1 cellular context compared by ENCODE assay signal in the genomic region with DNA sequence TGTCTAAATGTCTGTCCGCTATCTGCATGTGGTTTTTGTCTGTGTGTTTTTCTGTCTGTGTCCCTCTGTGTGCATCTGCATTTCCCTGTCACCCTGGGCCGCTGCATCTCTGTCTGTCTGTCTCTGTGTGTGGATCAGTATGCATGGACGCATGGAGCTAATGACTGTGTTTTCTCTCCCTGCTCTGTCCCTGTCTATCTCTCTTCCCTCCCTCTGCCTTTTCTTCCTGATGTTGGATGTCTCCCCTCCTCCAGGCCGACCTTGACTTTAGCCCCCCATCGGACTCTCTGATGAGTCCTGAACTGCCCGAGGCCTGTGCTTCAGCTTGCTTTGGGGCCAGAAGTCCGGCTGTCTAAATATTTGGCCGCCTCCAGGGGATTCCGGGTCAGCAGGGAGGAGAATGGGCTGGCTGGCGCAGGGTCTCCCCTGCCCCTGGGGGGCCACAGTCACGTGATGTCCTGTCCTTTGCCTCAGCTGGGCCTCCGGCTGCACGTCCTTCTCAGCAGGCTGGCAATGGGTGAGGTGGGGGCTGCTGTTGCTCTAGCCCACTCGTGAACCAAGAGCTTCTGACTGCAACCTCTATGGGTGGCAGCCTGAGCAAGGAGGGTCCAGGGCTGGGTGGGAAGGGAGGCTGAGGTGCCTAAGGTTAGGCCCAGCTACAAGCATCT.
TF ChIP-seq lines count a peak whose summit lies in the region.

No MANE protein-coding gene starts in this region.

TF ChIP-seq in HepG2, 621 proteins besides CTCF, POLR2A, EP300 and RAD21 (continued from another document and continues in another):
- TF ChIP-seq, protein P1, sequence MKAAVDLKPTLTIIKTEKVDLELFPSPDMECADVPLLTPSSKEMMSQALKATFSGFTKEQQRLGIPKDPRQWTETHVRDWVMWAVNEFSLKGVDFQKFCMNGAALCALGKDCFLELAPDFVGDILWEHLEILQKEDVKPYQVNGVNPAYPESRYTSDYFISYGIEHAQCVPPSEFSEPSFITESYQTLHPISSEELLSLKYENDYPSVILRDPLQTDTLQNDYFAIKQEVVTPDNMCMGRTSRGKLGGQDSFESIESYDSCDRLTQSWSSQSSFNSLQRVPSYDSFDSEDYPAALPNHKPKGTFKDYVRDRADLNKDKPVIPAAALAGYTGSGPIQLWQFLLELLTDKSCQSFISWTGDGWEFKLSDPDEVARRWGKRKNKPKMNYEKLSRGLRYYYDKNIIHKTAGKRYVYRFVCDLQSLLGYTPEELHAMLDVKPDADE (CRISPR knock-in tag; IDR thresholded peaks at IDR 0.05): no peak
- no peak for TF ChIP-seq CREBL2 (CRISPR knock-in tag; IDR thresholded peaks at IDR 0.05; ENCODE audit: borderline replicate concordance)
- 0 out of 2 replicates have a peak, but pooled peaks have one; percentile 10 for TF ChIP-seq GATAD1 (CRISPR knock-in tag; IDR thresholded peaks at IDR 0.05)
- no peak for TF ChIP-seq NFRKB (IDR thresholded peaks at IDR 0.05)
- TF ChIP-seq NCOA5 (CRISPR knock-in tag; IDR thresholded peaks at IDR 0.05): no peak
- TF ChIP-seq FOXA3 (CRISPR knock-in tag; IDR thresholded peaks at IDR 0.05): peak; percentile 79
- TF ChIP-seq NBN (conservative IDR thresholded peaks at IDR 0.05): peak; percentile 49; the same call in 1 of the 2 replicates
- TF ChIP-seq ZNF367 (CRISPR knock-in tag; IDR thresholded peaks at IDR 0.05; ENCODE audit: borderline replicate concordance): 0 out of 2 replicates have a peak, but pooled peaks have one; percentile 58
- TF ChIP-seq, protein P2, sequence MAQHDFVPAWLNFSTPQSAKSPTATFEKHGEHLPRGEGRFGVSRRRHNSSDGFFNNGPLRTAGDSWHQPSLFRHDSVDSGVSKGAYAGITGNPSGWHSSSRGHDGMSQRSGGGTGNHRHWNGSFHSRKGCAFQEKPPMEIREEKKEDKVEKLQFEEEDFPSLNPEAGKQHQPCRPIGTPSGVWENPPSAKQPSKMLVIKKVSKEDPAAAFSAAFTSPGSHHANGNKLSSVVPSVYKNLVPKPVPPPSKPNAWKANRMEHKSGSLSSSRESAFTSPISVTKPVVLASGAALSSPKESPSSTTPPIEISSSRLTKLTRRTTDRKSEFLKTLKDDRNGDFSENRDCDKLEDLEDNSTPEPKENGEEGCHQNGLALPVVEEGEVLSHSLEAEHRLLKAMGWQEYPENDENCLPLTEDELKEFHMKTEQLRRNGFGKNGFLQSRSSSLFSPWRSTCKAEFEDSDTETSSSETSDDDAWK (CRISPR knock-in tag; IDR thresholded peaks at IDR 0.05): no peak
- TF ChIP-seq, protein P3, sequence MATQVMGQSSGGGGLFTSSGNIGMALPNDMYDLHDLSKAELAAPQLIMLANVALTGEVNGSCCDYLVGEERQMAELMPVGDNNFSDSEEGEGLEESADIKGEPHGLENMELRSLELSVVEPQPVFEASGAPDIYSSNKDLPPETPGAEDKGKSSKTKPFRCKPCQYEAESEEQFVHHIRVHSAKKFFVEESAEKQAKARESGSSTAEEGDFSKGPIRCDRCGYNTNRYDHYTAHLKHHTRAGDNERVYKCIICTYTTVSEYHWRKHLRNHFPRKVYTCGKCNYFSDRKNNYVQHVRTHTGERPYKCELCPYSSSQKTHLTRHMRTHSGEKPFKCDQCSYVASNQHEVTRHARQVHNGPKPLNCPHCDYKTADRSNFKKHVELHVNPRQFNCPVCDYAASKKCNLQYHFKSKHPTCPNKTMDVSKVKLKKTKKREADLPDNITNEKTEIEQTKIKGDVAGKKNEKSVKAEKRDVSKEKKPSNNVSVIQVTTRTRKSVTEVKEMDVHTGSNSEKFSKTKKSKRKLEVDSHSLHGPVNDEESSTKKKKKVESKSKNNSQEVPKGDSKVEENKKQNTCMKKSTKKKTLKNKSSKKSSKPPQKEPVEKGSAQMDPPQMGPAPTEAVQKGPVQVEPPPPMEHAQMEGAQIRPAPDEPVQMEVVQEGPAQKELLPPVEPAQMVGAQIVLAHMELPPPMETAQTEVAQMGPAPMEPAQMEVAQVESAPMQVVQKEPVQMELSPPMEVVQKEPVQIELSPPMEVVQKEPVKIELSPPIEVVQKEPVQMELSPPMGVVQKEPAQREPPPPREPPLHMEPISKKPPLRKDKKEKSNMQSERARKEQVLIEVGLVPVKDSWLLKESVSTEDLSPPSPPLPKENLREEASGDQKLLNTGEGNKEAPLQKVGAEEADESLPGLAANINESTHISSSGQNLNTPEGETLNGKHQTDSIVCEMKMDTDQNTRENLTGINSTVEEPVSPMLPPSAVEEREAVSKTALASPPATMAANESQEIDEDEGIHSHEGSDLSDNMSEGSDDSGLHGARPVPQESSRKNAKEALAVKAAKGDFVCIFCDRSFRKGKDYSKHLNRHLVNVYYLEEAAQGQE (IDR thresholded peaks at IDR 0.05; ENCODE audit: borderline replicate concordance in 1 of 2, low read depth in 1 of 2, low read length in 2 of 2): peak in 1 of 2 experiments; percentile 72; a peak in 2 of 4 replicates
- TF ChIP-seq SIN3A (IDR thresholded peaks at IDR 0.05; ENCODE audit: borderline replicate concordance, low read depth, low read length): no peak
- peak; percentile 100 for TF ChIP-seq HIVEP1 (CRISPR knock-in tag; IDR thresholded peaks at IDR 0.05)
- peak; percentile 90; the same call in 1 of the 2 replicates for TF ChIP-seq ZNF292 (CRISPR knock-in tag; IDR thresholded peaks at IDR 0.05; ENCODE audit: borderline replicate concordance, low read depth)
- TF ChIP-seq, protein P4, sequence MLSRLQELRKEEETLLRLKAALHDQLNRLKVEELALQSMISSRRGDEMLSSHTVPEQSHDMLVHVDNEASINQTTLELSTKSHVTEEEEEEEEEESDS (CRISPR knock-in tag; IDR thresholded peaks at IDR 0.05; ENCODE audit: borderline replicate concordance): 0 out of 2 replicates have a peak, but pooled peaks have one; percentile 72
- peak; percentile 98 for TF ChIP-seq RXRB (CRISPR knock-in tag; IDR thresholded peaks at IDR 0.05; ENCODE audit: borderline replicate concordance)
- TF ChIP-seq TBP (CRISPR knock-in tag; IDR thresholded peaks at IDR 0.05): no peak
- TF ChIP-seq, protein P5, sequence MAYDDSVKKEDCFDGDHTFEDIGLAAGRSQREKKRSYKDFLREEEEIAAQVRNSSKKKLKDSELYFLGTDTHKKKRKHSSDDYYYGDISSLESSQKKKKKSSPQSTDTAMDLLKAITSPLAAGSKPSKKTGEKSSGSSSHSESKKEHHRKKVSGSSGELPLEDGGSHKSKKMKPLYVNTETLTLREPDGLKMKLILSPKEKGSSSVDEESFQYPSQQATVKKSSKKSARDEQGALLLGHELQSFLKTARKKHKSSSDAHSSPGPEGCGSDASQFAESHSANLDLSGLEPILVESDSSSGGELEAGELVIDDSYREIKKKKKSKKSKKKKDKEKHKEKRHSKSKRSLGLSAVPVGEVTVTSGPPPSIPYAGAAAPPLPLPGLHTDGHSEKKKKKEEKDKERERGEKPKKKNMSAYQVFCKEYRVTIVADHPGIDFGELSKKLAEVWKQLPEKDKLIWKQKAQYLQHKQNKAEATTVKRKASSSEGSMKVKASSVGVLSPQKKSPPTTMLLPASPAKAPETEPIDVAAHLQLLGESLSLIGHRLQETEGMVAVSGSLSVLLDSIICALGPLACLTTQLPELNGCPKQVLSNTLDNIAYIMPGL (CRISPR knock-in tag; IDR thresholded peaks at IDR 0.05; ENCODE audit: borderline replicate concordance in 1 of 2, low read depth in 1 of 2): peak in 1 of 2 experiments; percentile 71; a peak in 2 of 4 replicates
- 0 out of 2 replicates have a peak, but pooled peaks have one; percentile 42 for TF ChIP-seq RBAK (CRISPR knock-in tag; IDR thresholded peaks at IDR 0.05)
- TF ChIP-seq ZNF740 (CRISPR knock-in tag; IDR thresholded peaks at IDR 0.05): peak; percentile 27; the same call in 1 of the 2 replicates
- TF ChIP-seq KDM5B (CRISPR knock-in tag; IDR thresholded peaks at IDR 0.05; ENCODE audit: borderline replicate concordance): peak; percentile 85
- TF ChIP-seq MXD4 (CRISPR knock-in tag; IDR thresholded peaks at IDR 0.05): 0 out of 2 replicates have a peak, but pooled peaks have one; percentile 21
- TF ChIP-seq MAZ (IDR thresholded peaks at IDR 0.05; ENCODE audit: borderline replicate concordance, low read depth, low read length): peak; percentile 62; the same call in 1 of the 2 replicates
- TF ChIP-seq MAZ (CRISPR knock-in tag; IDR thresholded peaks at IDR 0.05; ENCODE audit: low read depth): peak; percentile 68
- TF ChIP-seq, protein P6, sequence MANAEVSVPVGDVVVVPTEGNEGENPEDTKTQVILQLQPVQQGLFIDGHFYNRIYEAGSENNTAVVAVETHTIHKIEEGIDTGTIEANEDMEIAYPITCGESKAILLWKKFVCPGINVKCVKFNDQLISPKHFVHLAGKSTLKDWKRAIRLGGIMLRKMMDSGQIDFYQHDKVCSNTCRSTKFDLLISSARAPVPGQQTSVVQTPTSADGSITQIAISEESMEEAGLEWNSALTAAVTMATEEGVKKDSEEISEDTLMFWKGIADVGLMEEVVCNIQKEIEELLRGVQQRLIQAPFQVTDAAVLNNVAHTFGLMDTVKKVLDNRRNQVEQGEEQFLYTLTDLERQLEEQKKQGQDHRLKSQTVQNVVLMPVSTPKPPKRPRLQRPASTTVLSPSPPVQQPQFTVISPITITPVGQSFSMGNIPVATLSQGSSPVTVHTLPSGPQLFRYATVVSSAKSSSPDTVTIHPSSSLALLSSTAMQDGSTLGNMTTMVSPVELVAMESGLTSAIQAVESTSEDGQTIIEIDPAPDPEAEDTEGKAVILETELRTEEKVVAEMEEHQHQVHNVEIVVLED (CRISPR knock-in tag; IDR thresholded peaks at IDR 0.05; ENCODE audit: borderline replicate concordance): peak; percentile 57; the same call in 1 of the 2 replicates
- TF ChIP-seq ZNF263 (CRISPR knock-in tag; IDR thresholded peaks at IDR 0.05): peak; percentile 43
- TF ChIP-seq ZNF33A (CRISPR knock-in tag; IDR thresholded peaks at IDR 0.05; ENCODE audit: borderline replicate concordance): no peak
- TF ChIP-seq KAT8 (CRISPR knock-in tag; IDR thresholded peaks at IDR 0.05): peak; percentile 82
- TF ChIP-seq ZNF235 (CRISPR knock-in tag; IDR thresholded peaks at IDR 0.05; ENCODE audit: borderline replicate concordance): peak; percentile 91; the same call in 1 of the 2 replicates
- peak; percentile 51; the same call in 1 of the 2 replicates for TF ChIP-seq ZNF747 (CRISPR knock-in tag; IDR thresholded peaks at IDR 0.05; ENCODE audit: borderline replicate concordance)
- no peak for TF ChIP-seq PREB (CRISPR knock-in tag; IDR thresholded peaks at IDR 0.05)
- peak; percentile 44; the same call in 1 of the 2 replicates for TF ChIP-seq ZNF646 (CRISPR knock-in tag; IDR thresholded peaks at IDR 0.05)
- no peak for TF ChIP-seq FOXO4 (CRISPR knock-in tag; conservative IDR thresholded peaks at IDR 0.05)
